1 cellular context compared by ENCODE assay signal in genomic region chr5:178115835-178116405, GRCh38.
TF ChIP-seq lines count a peak whose summit lies in the region.

No MANE protein-coding gene starts in this region.

TF ChIP-seq in HepG2, 621 proteins besides CTCF, POLR2A, EP300 and RAD21:
- TF ChIP-seq FOXP1 (IDR thresholded peaks at IDR 0.05) (no peak), FOXP1 (CRISPR knock-in tag; IDR thresholded peaks at IDR 0.05) (no peak), GTF3A (CRISPR knock-in tag; conservative IDR thresholded peaks at IDR 0.05) (no peak), ZNF407 (CRISPR knock-in tag; IDR thresholded peaks at IDR 0.05; ENCODE audit: not compliant biosample characterization) (no peak), ZNF737 (CRISPR knock-in tag; IDR thresholded peaks at IDR 0.05; ENCODE audit: borderline replicate concordance) (no peak), HHEX (CRISPR knock-in tag; IDR thresholded peaks at IDR 0.05) (no peak)
